In genomic region chr17:61294777-61295176, GRCh38 we compare ENCODE assay signal across 10 cellular contexts.
A peak's percentile ranks its signal among the peaks of the same experiment; 100 is the strongest.
DNase-seq lines count a peak whose midpoint lies in the region; ATAC-seq and TF ChIP-seq lines count a peak whose summit lies in the region.
"Had no signal": no experiment of that assay in that cellular context is flagged by ENCODE, and none has a peak within 500 bp of the region (broad histone marks: within the 10 kb centered on the region; RNA-seq: fewer than 3 reads in every experiment).

No MANE protein-coding gene starts in this region.

- CTCF ChIA-PET in PC-3 (lab: Charles Lee): no interaction called here

- no peak overlapping the region for H3K27ac ChIP-seq in PC-3 (ENCODE audit: low read length)
- no peak overlapping the region for H3K27ac ChIP-seq in WERI-Rb-1
- no peak overlapping the region for H3K27ac ChIP-seq in coronary artery
- H3K27ac ChIP-seq: parathyroid adenoma had no signal

- no peak overlapping the region for H3K4me2 ChIP-seq in PC-3 (ENCODE audit: low read length)

- no peaks in the 10 kb centered on the region for H3K79me2 ChIP-seq in PC-3 (ENCODE audit: low read length)
- H3K79me2 ChIP-seq: parathyroid adenoma had no signal

- H3K36me3 ChIP-seq in PC-3 (ENCODE audit: low read depth, low read length) (no peaks in the 10 kb centered on the region), mucosa of descending colon (ENCODE audit: low read depth) (no peaks in the 10 kb centered on the region), WERI-Rb-1 (no peaks in the 10 kb centered on the region)
- H3K36me3 ChIP-seq: upper lobe of left lung had no signal

- H3F3A ChIP-seq in PC-3 (ENCODE audit: low read length, unreplicated experiment): no peaks in the 10 kb centered on the region

- peak; percentile 85 for ATAC-seq in PC-3
- peak; percentile 10 for ATAC-seq in mucosa of descending colon

- H2AFZ ChIP-seq in PC-3 (ENCODE audit: low read length): no peak overlapping the region
- H2AFZ ChIP-seq: parathyroid adenoma had no signal

- H3K9me3 ChIP-seq in PC-3 (ENCODE audit: low read length) (no peaks in the 10 kb centered on the region), mucosa of descending colon (no peaks in the 10 kb centered on the region), WERI-Rb-1 (ENCODE audit: severe bottlenecking) (no peaks in the 10 kb centered on the region)
- H3K9me3 ChIP-seq: upper lobe of left lung had no signal

- H3K4me1 ChIP-seq in PC-3 (ENCODE audit: insufficient read depth, low read length): peaks cover 8% of the 10 kb centered on the region; the same call in 1 of the 2 replicates
- H3K4me1 ChIP-seq in mucosa of descending colon (ENCODE audit: low read depth): no peaks in the 10 kb centered on the region
- H3K4me1 ChIP-seq: parathyroid adenoma had no signal

- H3K9me2 ChIP-seq in PC-3 (replicated peaks; ENCODE audit: low read length): no peaks in the 10 kb centered on the region

- POLR2A ChIA-PET in PC-3 (lab: Charles Lee; ENCODE audit: unreplicated experiment): interaction anchor here (0.7 kb wide), 1 partner anchor 18 kb away, joined by 3 read pairs; no protein-coding TSS in a partner anchor

- intact Hi-C loops in PC-3 (cut with micrococcal nuclease) (no loop called here), mucosa of descending colon (cut with DNase I, micrococcal nuclease) (no loop called here)

- H3K27me3 ChIP-seq in PC-3 (ENCODE audit: low read length) (no peaks in the 10 kb centered on the region), WERI-Rb-1 (ENCODE audit: insufficient read depth, low read depth, severe bottlenecking) (no peaks in the 10 kb centered on the region)
- H3K27me3 ChIP-seq: upper lobe of left lung had no signal

- H3K4me3 ChIP-seq in PC-3 (ENCODE audit: low read length): no peak overlapping the region
- H3K4me3 ChIP-seq in epithelial cell of esophagus (ENCODE audit: low read length): no peak overlapping the region
- no peak overlapping the region for H3K4me3 ChIP-seq in mucosa of descending colon
- H3K4me3 ChIP-seq in WERI-Rb-1 (ENCODE audit: low read depth, low read length): no peak overlapping the region
- no peak overlapping the region for H3K4me3 ChIP-seq in coronary artery
- H3K4me3 ChIP-seq: upper lobe of left lung had no signal

- no peaks in the 10 kb centered on the region for H4K20me1 ChIP-seq in PC-3 (ENCODE audit: low read length)

- DNase-seq in ELF-1 (ENCODE audit: low read depth, low spot score): peak; percentile 78
- DNase-seq in PC-3: peak; percentile 57
- DNase-seq in epithelial cell of esophagus (ENCODE audit: low read depth): peak; percentile 81
- DNase-seq in mucosa of descending colon: no peak
- no peak for DNase-seq in NCI-H526 treated with DMSO at 0.1 percent for 48 hours (lab: John Stamatoyannopoulos, UW)
- DNase-seq in amygdala (lab: John Stamatoyannopoulos, UW): no peak
- DNase-seq in WERI-Rb-1: no peak
- DNase-seq in coronary artery (ENCODE audit: low spot score): no peak
- DNase-seq: upper lobe of left lung had no signal

- no peak overlapping the region for H3K9ac ChIP-seq in PC-3 (ENCODE audit: low read length)
- H3K9ac ChIP-seq: parathyroid adenoma had no signal

- BruUV-seq in PC-3 (replicated peaks; lab: Mats Ljungman, UMichigan): no TSS peak

- TF ChIP-seq CTCF in PC-3 (conservative IDR thresholded peaks at IDR 0.05; ENCODE audit: low read depth, low read length) (no peak), epithelial cell of esophagus (IDR thresholded peaks at IDR 0.05; ENCODE audit: insufficient read depth, low read depth, low read length, missing control alignments) (no peak), mucosa of descending colon (IDR thresholded peaks at IDR 0.05) (no peak), WERI-Rb-1 (IDR thresholded peaks at IDR 0.05; ENCODE audit: low read depth, low read length) (no peak), coronary artery (IDR thresholded peaks at IDR 0.05) (no peak)

Comparison
In these comparisons a context has a peak if more than half of its experiments do, and no peak if none do; other contexts are left out.
1. DNase-seq: peak in ELF-1 (single experiment), PC-3 (single experiment) and epithelial cell of esophagus (single experiment); none in mucosa of descending colon (0 of 3), NCI-H526 treated with DMSO at 0.1 percent for 48 hours (single experiment), amygdala (0 of 56), WERI-Rb-1 (single experiment) and coronary artery (single experiment).